Comparison of ENCODE assay signal across 20 cellular contexts in the genomic region with DNA sequence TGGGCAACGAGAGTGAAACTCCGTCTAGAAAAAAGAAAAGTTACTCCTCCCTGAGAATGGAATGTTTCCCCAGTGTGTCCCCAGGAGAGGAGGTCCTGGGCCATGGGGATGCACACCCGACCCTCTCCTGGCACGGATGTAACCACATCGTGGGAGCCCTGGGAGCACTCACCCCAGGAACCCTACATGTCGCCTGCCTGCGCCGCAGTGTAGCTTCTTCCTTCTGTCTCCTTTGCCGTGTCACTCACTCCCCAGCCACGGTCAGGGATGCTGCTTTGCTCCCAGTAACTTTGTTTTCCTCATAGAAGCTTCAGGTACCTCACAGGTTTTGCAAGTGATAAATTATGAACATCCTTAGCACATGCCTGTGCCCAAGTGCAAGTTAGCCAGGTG.
"Had no signal": no experiment of that assay in that cellular context is flagged by ENCODE, and none has a peak within 500 bp of the region (broad histone marks: within the 10 kb centered on the region; RNA-seq: fewer than 3 reads in every experiment).

No MANE protein-coding gene starts in this region.

- H3K4me3 ChIP-seq: adrenal gland, gastrocnemius medialis, heart left ventricle, sigmoid colon, SJSA1, tibial artery, uterus had no signal

- H3K36me3 ChIP-seq: uterus had no signal

- ATAC-seq: esophagus mucosa; gastrocnemius medialis; left ventricle myocardium superior; naive thymus-derived CD8-positive, alpha-beta T cell had no signal

- H3K27me3 Mint-ChIP-seq: activated CD4-positive, alpha-beta memory T cell treated with anti-CD3 and anti-CD28 coated beads for 36 hours; memory B cell; naive thymus-derived CD8-positive, alpha-beta T cell had no signal

- H3K9me3 Mint-ChIP-seq: activated CD4-positive, alpha-beta memory T cell treated with anti-CD3 and anti-CD28 coated beads for 36 hours; memory B cell; naive thymus-derived CD8-positive, alpha-beta T cell had no signal

- FAIRE-seq: astrocyte, bronchial epithelial cell had no signal

- H3K4me3 Mint-ChIP-seq: activated CD4-positive, alpha-beta memory T cell treated with anti-CD3 and anti-CD28 coated beads for 36 hours; memory B cell; naive thymus-derived CD8-positive, alpha-beta T cell had no signal

- H3K27ac Mint-ChIP-seq: activated CD4-positive, alpha-beta memory T cell treated with anti-CD3 and anti-CD28 coated beads for 36 hours; memory B cell had no signal

- H3K27me3 ChIP-seq: adrenal gland, gastrocnemius medialis, heart left ventricle, sigmoid colon, SJSA1, tibial artery, uterus had no signal

- H3K27ac ChIP-seq: adrenal gland, gastrocnemius medialis, heart left ventricle, sigmoid colon, SJSA1, tibial artery, uterus, WERI-Rb-1 had no signal

- H3K4me1 Mint-ChIP-seq: memory B cell had no signal

- DNase-seq: activated CD4-positive, alpha-beta memory T cell treated with anti-CD3 and anti-CD28 coated beads for 36 hours; adrenal gland; effector CD4-positive, alpha-beta T cell; gastrocnemius medialis; heart left ventricle; left ventricle myocardium superior; naive thymus-derived CD8-positive, alpha-beta T cell; nucleus accumbens; sigmoid colon; stimulated activated CD4-positive, alpha-beta T cell treated with anti-CD3 and anti-CD28 coated beads, Interleukin-4, amount 100 ng/mL, for 4 hours; stimulated activated naive CD4-positive, alpha-beta T cell treated with Interleukin-2 at 50 U/mL for 16 hours; T-helper 2 cell; tibial artery; uterus; WERI-Rb-1 had no signal

- H3K4me1 ChIP-seq: adrenal gland, heart left ventricle, sigmoid colon, SJSA1, tibial artery, uterus had no signal

- H3K9me3 ChIP-seq: adrenal gland, gastrocnemius medialis, heart left ventricle, sigmoid colon, SJSA1, tibial artery, uterus had no signal
